1 cellular context compared by ENCODE assay signal in genomic region chr17:62965649-62966425, GRCh38.
TF ChIP-seq lines count a peak whose summit lies in the region.

TANC2 (plus strand) TSS chr17:62966235; CDS start chr17:63009560, 43,325 bp downstream.

TF ChIP-seq in H1, 55 proteins besides CTCF, POLR2A, EP300 and RAD21 (continued from another document):
- TF ChIP-seq PHF8 (conservative IDR thresholded peaks at IDR 0.05; ENCODE audit: low read depth, low read length), result peak; percentile 45; the same call in 1 of the 2 replicates
- TF ChIP-seq SIN3A (conservative IDR thresholded peaks at IDR 0.05 in 1 of 2, IDR thresholded peaks at IDR 0.05 in 1 of 2; ENCODE audit: low read depth in 1 of 2, low read length in 2 of 2), result peak in 1 of 2 experiments; percentile 73; a peak in 1 of 4 replicates
- TF ChIP-seq TAF1 (IDR thresholded peaks at IDR 0.05; ENCODE audit: low read depth, low read length), result peak; percentile 20; the same call in 1 of the 2 replicates
- TF ChIP-seq, protein P1, sequence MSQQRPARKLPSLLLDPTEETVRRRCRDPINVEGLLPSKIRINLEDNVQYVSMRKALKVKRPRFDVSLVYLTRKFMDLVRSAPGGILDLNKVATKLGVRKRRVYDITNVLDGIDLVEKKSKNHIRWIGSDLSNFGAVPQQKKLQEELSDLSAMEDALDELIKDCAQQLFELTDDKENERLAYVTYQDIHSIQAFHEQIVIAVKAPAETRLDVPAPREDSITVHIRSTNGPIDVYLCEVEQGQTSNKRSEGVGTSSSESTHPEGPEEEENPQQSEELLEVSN (IDR thresholded peaks at IDR 0.05), result peak; percentile 56; the same call in 1 of the 2 replicates
- TF ChIP-seq CREB1 (IDR thresholded peaks at IDR 0.05), result peak; percentile 45; the same call in 1 of the 2 replicates
- TF ChIP-seq HDAC2 (IDR thresholded peaks at IDR 0.05; ENCODE audit: borderline replicate concordance in 1 of 2, low read depth in 2 of 2, low read length in 2 of 2), result peak in 1 of 2 experiments; percentile 55; a peak in 1 of 4 replicates
- TF ChIP-seq POLR2AphosphoS5 (IDR thresholded peaks at IDR 0.05; ENCODE audit: low read depth, low read length), result peak; percentile 22; the same call in 1 of the 2 replicates
